In the genomic region with DNA sequence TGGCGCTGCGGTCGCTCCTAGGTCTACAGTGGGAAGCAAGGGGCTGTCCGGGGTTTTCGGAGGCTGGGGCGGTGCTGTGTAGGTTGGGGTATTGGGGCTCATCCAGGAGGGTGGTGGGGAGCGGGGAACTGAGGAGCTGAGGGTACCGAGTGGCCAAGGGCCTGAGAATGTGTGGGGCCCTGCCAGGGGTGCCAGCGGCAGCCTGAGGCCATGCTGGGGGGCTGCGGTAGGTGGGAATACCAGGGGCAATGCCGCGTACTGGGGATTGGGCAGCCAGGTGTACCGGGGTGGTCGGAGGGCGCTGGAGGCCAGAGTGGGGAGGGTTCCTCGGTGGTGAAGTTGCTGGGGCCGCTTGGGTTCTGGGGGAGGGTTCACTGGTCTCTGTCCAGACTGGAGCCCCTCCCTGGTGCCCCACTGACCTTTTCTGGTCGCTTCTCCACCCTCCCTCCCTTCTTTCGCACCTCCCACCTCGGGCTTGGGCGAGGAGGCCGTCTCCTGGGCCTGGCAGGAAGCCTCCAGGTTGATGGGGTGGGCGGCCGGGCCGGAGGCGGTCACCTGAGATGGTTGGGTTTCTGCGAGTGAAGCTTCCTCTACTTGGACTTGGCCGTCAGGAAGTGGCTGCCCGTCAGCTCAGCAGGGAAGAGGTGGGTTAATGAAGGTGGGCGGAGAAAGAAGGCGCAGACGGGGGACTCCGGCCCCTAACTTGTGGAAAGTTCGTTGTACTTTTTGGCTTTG, we compare ENCODE assay signal across 8 cellular contexts. TPM values are rescaled to one million over a fixed set of nuclear protein-coding genes. Genes with fewer than 3 reads are reported as not detected.
DNase-seq lines count a peak whose midpoint lies in the region; ATAC-seq and TF ChIP-seq lines count a peak whose summit lies in the region.

No MANE protein-coding gene starts in this region.

- CTCF ChIA-PET in A673 (lab: Charles Lee) (no interaction called here), WTC11 (lab: Charles Lee) (no interaction called here)

- peaks cover 37% of the 10 kb centered on the region for H3K36me3 ChIP-seq in A673 (ENCODE audit: insufficient read depth, low read length, poor library complexity, severe bottlenecking)
- peaks cover 3% of the 10 kb centered on the region for H3K36me3 ChIP-seq in ovary

- peaks cover 32% of the 10 kb centered on the region for H3K36me3 Mint-ChIP-seq in WTC11

- 1% methylated on average over 34 of the region's 34 CpGs for whole genome bisulfite sequencing in ovary, 3 donors

- no peaks in the 10 kb centered on the region for H3K4me1 ChIP-seq in A673 (ENCODE audit: insufficient read depth, low read length, poor library complexity, severe bottlenecking)
- H3K4me1 ChIP-seq in ovary (ENCODE audit: insufficient read depth), result peaks cover 10% of the 10 kb centered on the region

- H3K4me1 Mint-ChIP-seq in WTC11, result peaks cover 9% of the 10 kb centered on the region

- DNase-seq in A673 (ENCODE audit: low spot score), result no peak
- peak; percentile 36 for DNase-seq in WTC11 (ENCODE audit: low spot score)
- peak; percentile 39 for DNase-seq in fibroblast of pulmonary artery (ENCODE audit: low read depth)
- peak in 4 of 5 donors; percentile 38 to 66 (median 60) for DNase-seq in ovary
- DNase-seq in C1 segment of cervical spinal cord (lab: John Stamatoyannopoulos, UW), result no peak
- no peak for DNase-seq in NCI-H2081 (lab: John Stamatoyannopoulos, UW)

- peak overlapping the region; percentile 97 for H3K4me3 ChIP-seq in A673 (ENCODE audit: low read depth, low read length, poor library complexity, severe bottlenecking)
- peak overlapping the region; percentile 90 for H3K4me3 ChIP-seq in fibroblast of pulmonary artery (replicated peaks; ENCODE audit: low read depth, low read length)
- peak overlapping the region; percentile 72 for H3K4me3 ChIP-seq in ovary

- H3K9me3 Mint-ChIP-seq in WTC11, result no peaks in the 10 kb centered on the region

- H3K27me3 ChIP-seq in A673 (replicated peaks; ENCODE audit: insufficient read depth, low read depth, low read length, poor library complexity) (no peaks in the 10 kb centered on the region), ovary (no peaks in the 10 kb centered on the region)

- intact Hi-C loops in A673 (cut with micrococcal nuclease; ENCODE audit: unreplicated experiment) (no loop called here), ovary (cut with DNase I) (loop anchor here in 3 of 4 donors (5.0 to 10.0 kb wide), 3 partner anchors 137 to 1013 kb away; partner anchors contain the start of gene ASMTL (in 2 of the 3))

- TF ChIP-seq EP300 in ovary (IDR thresholded peaks at IDR 0.05), result no peak

- peak overlapping the region; percentile 92 for H3K27ac ChIP-seq in A673 (ENCODE audit: low read depth, low read length, poor library complexity, severe bottlenecking)
- peak overlapping the region; percentile 72 to 86 for H3K27ac ChIP-seq in ovary

- TF ChIP-seq CTCF in A673 (conservative IDR thresholded peaks at IDR 0.05; ENCODE audit: low read depth, low read length) (no peak), WTC11 (IDR thresholded peaks at IDR 0.05) (no peak), fibroblast of pulmonary artery (IDR thresholded peaks at IDR 0.05; ENCODE audit: low read length, missing control alignments) (no peak), ovary (IDR thresholded peaks at IDR 0.05) (no peak)

- no peak for TF ChIP-seq POLR2A in ovary (IDR thresholded peaks at IDR 0.05)

- no peaks in the 10 kb centered on the region for H3K9me3 ChIP-seq in A673 (ENCODE audit: low read depth, low read length, poor library complexity, severe bottlenecking)
- no peaks in the 10 kb centered on the region for H3K9me3 ChIP-seq in ovary

- peak overlapping the region; percentile 85 for H3K27ac Mint-ChIP-seq in WTC11

- BruUV-seq in A673 (replicated peaks; lab: Mats Ljungman, UMichigan), result no TSS peak

- peak; percentile 42 for ATAC-seq in GM18498 (IDR thresholded peaks at IDR 0.05; ENCODE audit: unreplicated experiment)
- ATAC-seq in HG02981 (IDR thresholded peaks at IDR 0.05; ENCODE audit: unreplicated experiment), result peak; percentile 33
- peak; percentile 56 for ATAC-seq in WTC11

- H3K27me3 Mint-ChIP-seq in WTC11 (ENCODE audit: low read depth), result no peaks in the 10 kb centered on the region

- POLR2A ChIA-PET in A673 (lab: Charles Lee; ENCODE audit: low non-redundant PET) (no interaction called here), WTC11 (lab: Charles Lee) (no interaction called here)

- H3K4me3 Mint-ChIP-seq in WTC11, result peak overlapping the region; percentile 84

TF ChIP-seq in WTC11, 78 proteins besides CTCF, POLR2A, EP300 and RAD21:
- TF ChIP-seq ZNF423 (CRISPR knock-in tag; IDR thresholded peaks at IDR 0.05) (no peak), ATF1 (CRISPR knock-in tag; IDR thresholded peaks at IDR 0.05) (no peak), KAT7 (CRISPR knock-in tag; IDR thresholded peaks at IDR 0.05; ENCODE audit: borderline replicate concordance) (no peak), OVOL2 (CRISPR knock-in tag; IDR thresholded peaks at IDR 0.05; ENCODE audit: borderline replicate concordance) (no peak), GRHL2 (CRISPR knock-in tag; IDR thresholded peaks at IDR 0.05; ENCODE audit: insufficient replicate concordance, severe bottlenecking) (no peak), ERG (CRISPR knock-in tag; IDR thresholded peaks at IDR 0.05) (no peak), JAZF1 (CRISPR knock-in tag; IDR thresholded peaks at IDR 0.05) (no peak), ESRRA (CRISPR knock-in tag; IDR thresholded peaks at IDR 0.05; ENCODE audit: borderline replicate concordance) (no peak)
- TF ChIP-seq, protein P1, sequence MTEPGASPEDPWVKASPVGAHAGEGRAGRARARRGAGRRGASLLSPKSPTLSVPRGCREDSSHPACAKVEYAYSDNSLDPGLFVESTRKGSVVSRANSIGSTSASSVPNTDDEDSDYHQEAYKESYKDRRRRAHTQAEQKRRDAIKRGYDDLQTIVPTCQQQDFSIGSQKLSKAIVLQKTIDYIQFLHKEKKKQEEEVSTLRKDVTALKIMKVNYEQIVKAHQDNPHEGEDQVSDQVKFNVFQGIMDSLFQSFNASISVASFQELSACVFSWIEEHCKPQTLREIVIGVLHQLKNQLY (CRISPR knock-in tag; IDR thresholded peaks at IDR 0.05), result no peak
- TF ChIP-seq, protein P2, sequence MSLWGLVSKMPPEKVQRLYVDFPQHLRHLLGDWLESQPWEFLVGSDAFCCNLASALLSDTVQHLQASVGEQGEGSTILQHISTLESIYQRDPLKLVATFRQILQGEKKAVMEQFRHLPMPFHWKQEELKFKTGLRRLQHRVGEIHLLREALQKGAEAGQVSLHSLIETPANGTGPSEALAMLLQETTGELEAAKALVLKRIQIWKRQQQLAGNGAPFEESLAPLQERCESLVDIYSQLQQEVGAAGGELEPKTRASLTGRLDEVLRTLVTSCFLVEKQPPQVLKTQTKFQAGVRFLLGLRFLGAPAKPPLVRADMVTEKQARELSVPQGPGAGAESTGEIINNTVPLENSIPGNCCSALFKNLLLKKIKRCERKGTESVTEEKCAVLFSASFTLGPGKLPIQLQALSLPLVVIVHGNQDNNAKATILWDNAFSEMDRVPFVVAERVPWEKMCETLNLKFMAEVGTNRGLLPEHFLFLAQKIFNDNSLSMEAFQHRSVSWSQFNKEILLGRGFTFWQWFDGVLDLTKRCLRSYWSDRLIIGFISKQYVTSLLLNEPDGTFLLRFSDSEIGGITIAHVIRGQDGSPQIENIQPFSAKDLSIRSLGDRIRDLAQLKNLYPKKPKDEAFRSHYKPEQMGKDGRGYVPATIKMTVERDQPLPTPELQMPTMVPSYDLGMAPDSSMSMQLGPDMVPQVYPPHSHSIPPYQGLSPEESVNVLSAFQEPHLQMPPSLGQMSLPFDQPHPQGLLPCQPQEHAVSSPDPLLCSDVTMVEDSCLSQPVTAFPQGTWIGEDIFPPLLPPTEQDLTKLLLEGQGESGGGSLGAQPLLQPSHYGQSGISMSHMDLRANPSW (CRISPR knock-in tag; conservative IDR thresholded peaks at IDR 0.05; ENCODE audit: low read depth), result no peak

RNA-seq across cellular contexts. Expression of gene AKAP17A, which starts 0.9 kb away (rescaled TPM):
- 39.7 TPM in 2 replicates for total RNA-seq in A673 (2021)
- 44.5 to 68.1 TPM (median 45.5 TPM) in 3 replicates for total RNA-seq in WTC11 (2021)
- total RNA-seq in ovary, result 10 to 100 TPM; 51.7 to 76.7 (median 63.3) TPM
- 10 to 100 TPM; 15.4 to 78.1 TPM for polyA plus RNA-seq in ovary

RNA-seq across cellular contexts. Expression of gene ASMT, which starts 22.6 kb away (rescaled TPM):
- total RNA-seq in A673 (2021), result not detected in 2 replicates
- 0.32 to 0.87 TPM (median 0.33 TPM) in 3 replicates for total RNA-seq in WTC11 (2021)
- under 1 TPM in 4 of 7 donors, not detected in 3; 0.35 to 0.50 (median 0.39) TPM for total RNA-seq in ovary
- under 1 TPM in 1 of 2 donors, not detected in 1; 0.23 TPM for polyA plus RNA-seq in ovary

RNA-seq across cellular contexts. Expression of gene P2RY8, which starts 55.3 kb away (rescaled TPM):
- total RNA-seq in A673 (2021), result not detected in 2 replicates
- 0.32 to 0.37 TPM (median 0.32 TPM) in 3 replicates for total RNA-seq in WTC11 (2021)
- 1 to 10 TPM in 3 of 7 donors, under 1 TPM in 4; 0.48 to 1.3 (median 0.99) TPM for total RNA-seq in ovary
- 1 to 10 TPM in 1 of 2 donors, under 1 TPM in 1; 0.54 to 1.4 TPM for polyA plus RNA-seq in ovary

Comparison
In these comparisons a context has a peak if more than half of its experiments do, and no peak if none do; other contexts are left out.
1. DNase-seq: peak in WTC11 (single experiment), fibroblast of pulmonary artery (single experiment) and ovary (4 of 5); none in A673 (single experiment), C1 segment of cervical spinal cord (0 of 14) and NCI-H2081 (0 of 2).
2. Peak in every context shown above with its lines, with median percentiles within 50 percentile points of each other: H3K4me3 ChIP-seq and ATAC-seq.